In genomic region chr5:176658007-176658599, GRCh38 we compare ENCODE assay signal across 9 cellular contexts. TPM values are rescaled to one million over a fixed set of nuclear protein-coding genes. Genes with fewer than 3 reads are reported as not detected.
DNase-seq lines count a peak whose midpoint lies in the region; ATAC-seq, FAIRE-seq and TF ChIP-seq lines count a peak whose summit lies in the region.
"Had no signal": no experiment of that assay in that cellular context is flagged by ENCODE, and none has a peak within 500 bp of the region (broad histone marks: within the 10 kb centered on the region; RNA-seq: fewer than 3 reads in every experiment).

No MANE protein-coding gene starts in this region.

- no peak for FAIRE-seq in H54 (lab: Jason Lieb, UNC)

- H3K4me3 ChIP-seq in body of pancreas: no peak overlapping the region

- peaks cover 0 to 3% of the 10 kb centered on the region in 2 donors for H3K36me3 ChIP-seq in body of pancreas (replicated peaks in 1 of 2; ENCODE audit: insufficient read depth in 1 of 2, low read depth in 2 of 2)

- TF ChIP-seq CTCF in body of pancreas (IDR thresholded peaks at IDR 0.05): peak; percentile 24 to 61 (median 55)

- H3K4me1 ChIP-seq in body of pancreas: peaks cover 5% of the 10 kb centered on the region

- no peak for TF ChIP-seq POLR2A in H54 (IDR thresholded peaks at IDR 0.05; ENCODE audit: low read depth, low read length)
- TF ChIP-seq POLR2A in body of pancreas (IDR thresholded peaks at IDR 0.05): no peak

- no peaks in the 10 kb centered on the region for H3K9me3 ChIP-seq in body of pancreas

- peak; percentile 60 for ATAC-seq in body of pancreas

- intact Hi-C loops in body of pancreas (cut with DNase I): loop anchor here (10.0 kb wide), 1 partner anchor 437 kb away; no protein-coding TSS in a partner anchor

- no peaks in the 10 kb centered on the region for H3K27me3 ChIP-seq in body of pancreas

- DNase-seq in DMS 273 (lab: John Stamatoyannopoulos, UW; ENCODE audit: unreplicated experiment) (peak; percentile 91), H54 (ENCODE audit: insufficient read length, low spot score) (peak; percentile 71), NCI-H128 (lab: John Stamatoyannopoulos, UW; ENCODE audit: unreplicated experiment) (peak; percentile 42), UCSD-AML1 (lab: John Stamatoyannopoulos, UW; ENCODE audit: unreplicated experiment) (peak; percentile 62), body of pancreas (peak; percentile 45 to 69 (median 67)), iPS-NIHi11 (ENCODE audit: low spot score) (peak; percentile 81), DMS79 (lab: John Stamatoyannopoulos, UW) (no peak)
- DNase-seq in stimulated activated CD4-positive, alpha-beta T cell treated with anti-CD3 and anti-CD28 coated beads, Interleukin-12 subunit alpha, Interleukin-12 subunit beta, amount 100 ng/mL, for 48 hours (ENCODE audit: low read depth in 2 of 3, low spot score in 1 of 3): peak; percentile 32 to 56 (median 52)

- no peak overlapping the region for H3K27ac ChIP-seq in body of pancreas
- H3K27ac ChIP-seq: epithelial cell of prostate had no signal

- 57 to 72% methylated on average over 6 to 14 of the region's 14 CpGs for WGBS in body of pancreas, 2 donors

RNA-seq across cellular contexts. Expression of gene TSPAN17, which starts 10.8 kb away (rescaled TPM):
- total RNA-seq in body of pancreas: 10 to 100 TPM; 24.1 to 37.6 TPM

RNA-seq across cellular contexts. Expression of gene EIF4E1B, which starts 27.6 kb away (rescaled TPM):
- 10 to 100 TPM in 1 of 2 donors, under 1 TPM in 1; 0.26 to 11.5 TPM for total RNA-seq in body of pancreas

RNA-seq across cellular contexts. Expression of gene SNCB, which starts 27.8 kb away (rescaled TPM):
- not detected for total RNA-seq in body of pancreas

RNA-seq across cellular contexts. Expression of gene GPRIN1, which starts 48.1 kb away (rescaled TPM):
- 1 to 10 TPM in 1 of 2 donors, under 1 TPM in 1; 0.26 to 1.3 TPM for total RNA-seq in body of pancreas
